2 cellular contexts compared by ENCODE assay signal in the genomic region with DNA sequence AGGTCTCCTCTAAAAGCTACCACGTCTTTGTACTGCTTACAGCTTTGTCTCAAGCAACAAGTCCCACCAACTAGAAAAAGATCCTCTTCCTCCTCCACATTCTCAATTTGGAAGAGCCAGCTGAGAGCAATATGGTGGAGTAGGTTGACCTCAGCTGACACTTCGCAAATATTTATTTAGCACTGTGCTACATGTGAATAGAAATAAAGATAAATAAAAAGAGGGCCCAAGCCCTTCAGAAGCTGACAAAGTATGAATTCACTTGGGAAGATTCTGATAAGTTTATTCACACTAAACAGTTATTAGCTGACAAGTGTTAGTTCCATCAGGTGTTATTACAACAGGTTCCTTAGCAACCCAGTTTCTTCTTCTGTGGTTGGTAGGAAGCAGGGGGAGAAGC.
TF ChIP-seq lines count a peak whose summit lies in the region.

No MANE protein-coding gene starts in this region.

TF ChIP-seq in SK-N-SH, 30 proteins besides CTCF, POLR2A, EP300 and RAD21:
- TF ChIP-seq GABPA (IDR thresholded peaks at IDR 0.05; ENCODE audit: low read depth) (no peak), TCF12 (IDR thresholded peaks at IDR 0.05) (no peak)

TF ChIP-seq in SK-N-SH treated with all-trans-retinoic acid at 6 μM for 48 hours, 23 proteins besides CTCF, POLR2A, EP300 and RAD21:
- TF ChIP-seq ZC3H10 (CRISPR knock-in tag; IDR thresholded peaks at IDR 0.05) (no peak), TOX (CRISPR knock-in tag; IDR thresholded peaks at IDR 0.05; ENCODE audit: borderline replicate concordance) (no peak), ESRRG (CRISPR knock-in tag; IDR thresholded peaks at IDR 0.05) (no peak), RARB (CRISPR knock-in tag; IDR thresholded peaks at IDR 0.05) (no peak), BACH2 (CRISPR knock-in tag; IDR thresholded peaks at IDR 0.05; ENCODE audit: borderline replicate concordance) (no peak), ZNF565 (CRISPR knock-in tag; conservative IDR thresholded peaks at IDR 0.05; ENCODE audit: low read depth) (no peak), ARNTL (CRISPR knock-in tag; IDR thresholded peaks at IDR 0.05; ENCODE audit: borderline replicate concordance, low read depth) (no peak), GLIS3 (CRISPR knock-in tag; IDR thresholded peaks at IDR 0.05) (no peak), SNAI2 (CRISPR knock-in tag; IDR thresholded peaks at IDR 0.05) (no peak), PPARA (CRISPR knock-in tag; IDR thresholded peaks at IDR 0.05; ENCODE audit: borderline replicate concordance) (no peak), OSR1 (CRISPR knock-in tag; IDR thresholded peaks at IDR 0.05) (no peak), TCF4 (CRISPR knock-in tag; IDR thresholded peaks at IDR 0.05; ENCODE audit: borderline replicate concordance) (no peak), CSDC2 (CRISPR knock-in tag; IDR thresholded peaks at IDR 0.05) (no peak)
- TF ChIP-seq, protein P1, sequence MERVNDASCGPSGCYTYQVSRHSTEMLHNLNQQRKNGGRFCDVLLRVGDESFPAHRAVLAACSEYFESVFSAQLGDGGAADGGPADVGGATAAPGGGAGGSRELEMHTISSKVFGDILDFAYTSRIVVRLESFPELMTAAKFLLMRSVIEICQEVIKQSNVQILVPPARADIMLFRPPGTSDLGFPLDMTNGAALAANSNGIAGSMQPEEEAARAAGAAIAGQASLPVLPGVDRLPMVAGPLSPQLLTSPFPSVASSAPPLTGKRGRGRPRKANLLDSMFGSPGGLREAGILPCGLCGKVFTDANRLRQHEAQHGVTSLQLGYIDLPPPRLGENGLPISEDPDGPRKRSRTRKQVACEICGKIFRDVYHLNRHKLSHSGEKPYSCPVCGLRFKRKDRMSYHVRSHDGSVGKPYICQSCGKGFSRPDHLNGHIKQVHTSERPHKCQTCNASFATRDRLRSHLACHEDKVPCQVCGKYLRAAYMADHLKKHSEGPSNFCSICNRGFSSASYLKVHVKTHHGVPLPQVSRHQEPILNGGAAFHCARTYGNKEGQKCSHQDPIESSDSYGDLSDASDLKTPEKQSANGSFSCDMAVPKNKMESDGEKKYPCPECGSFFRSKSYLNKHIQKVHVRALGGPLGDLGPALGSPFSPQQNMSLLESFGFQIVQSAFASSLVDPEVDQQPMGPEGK (CRISPR knock-in tag; IDR thresholded peaks at IDR 0.05; ENCODE audit: borderline replicate concordance) = no peak
- TF ChIP-seq, protein P2, sequence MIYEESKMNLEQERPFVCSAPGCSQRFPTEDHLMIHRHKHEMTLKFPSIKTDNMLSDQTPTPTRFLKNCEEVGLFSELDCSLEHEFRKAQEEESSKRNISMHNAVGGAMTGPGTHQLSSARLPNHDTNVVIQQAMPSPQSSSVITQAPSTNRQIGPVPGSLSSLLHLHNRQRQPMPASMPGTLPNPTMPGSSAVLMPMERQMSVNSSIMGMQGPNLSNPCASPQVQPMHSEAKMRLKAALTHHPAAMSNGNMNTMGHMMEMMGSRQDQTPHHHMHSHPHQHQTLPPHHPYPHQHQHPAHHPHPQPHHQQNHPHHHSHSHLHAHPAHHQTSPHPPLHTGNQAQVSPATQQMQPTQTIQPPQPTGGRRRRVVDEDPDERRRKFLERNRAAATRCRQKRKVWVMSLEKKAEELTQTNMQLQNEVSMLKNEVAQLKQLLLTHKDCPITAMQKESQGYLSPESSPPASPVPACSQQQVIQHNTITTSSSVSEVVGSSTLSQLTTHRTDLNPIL (CRISPR knock-in tag; IDR thresholded peaks at IDR 0.05; ENCODE audit: low read depth) = no peak
- TF ChIP-seq, protein P3, sequence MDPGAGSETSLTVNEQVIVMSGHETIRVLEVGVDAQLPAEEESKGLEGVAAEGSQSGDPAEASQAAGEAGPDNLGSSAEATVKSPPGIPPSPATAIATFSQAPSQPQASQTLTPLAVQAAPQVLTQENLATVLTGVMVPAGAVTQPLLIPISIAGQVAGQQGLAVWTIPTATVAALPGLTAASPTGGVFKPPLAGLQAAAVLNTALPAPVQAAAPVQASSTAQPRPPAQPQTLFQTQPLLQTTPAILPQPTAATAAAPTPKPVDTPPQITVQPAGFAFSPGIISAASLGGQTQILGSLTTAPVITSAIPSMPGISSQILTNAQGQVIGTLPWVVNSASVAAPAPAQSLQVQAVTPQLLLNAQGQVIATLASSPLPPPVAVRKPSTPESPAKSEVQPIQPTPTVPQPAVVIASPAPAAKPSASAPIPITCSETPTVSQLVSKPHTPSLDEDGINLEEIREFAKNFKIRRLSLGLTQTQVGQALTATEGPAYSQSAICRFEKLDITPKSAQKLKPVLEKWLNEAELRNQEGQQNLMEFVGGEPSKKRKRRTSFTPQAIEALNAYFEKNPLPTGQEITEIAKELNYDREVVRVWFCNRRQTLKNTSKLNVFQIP (CRISPR knock-in tag; IDR thresholded peaks at IDR 0.05; ENCODE audit: borderline replicate concordance, low read depth) = no peak
- TF ChIP-seq, protein P4, sequence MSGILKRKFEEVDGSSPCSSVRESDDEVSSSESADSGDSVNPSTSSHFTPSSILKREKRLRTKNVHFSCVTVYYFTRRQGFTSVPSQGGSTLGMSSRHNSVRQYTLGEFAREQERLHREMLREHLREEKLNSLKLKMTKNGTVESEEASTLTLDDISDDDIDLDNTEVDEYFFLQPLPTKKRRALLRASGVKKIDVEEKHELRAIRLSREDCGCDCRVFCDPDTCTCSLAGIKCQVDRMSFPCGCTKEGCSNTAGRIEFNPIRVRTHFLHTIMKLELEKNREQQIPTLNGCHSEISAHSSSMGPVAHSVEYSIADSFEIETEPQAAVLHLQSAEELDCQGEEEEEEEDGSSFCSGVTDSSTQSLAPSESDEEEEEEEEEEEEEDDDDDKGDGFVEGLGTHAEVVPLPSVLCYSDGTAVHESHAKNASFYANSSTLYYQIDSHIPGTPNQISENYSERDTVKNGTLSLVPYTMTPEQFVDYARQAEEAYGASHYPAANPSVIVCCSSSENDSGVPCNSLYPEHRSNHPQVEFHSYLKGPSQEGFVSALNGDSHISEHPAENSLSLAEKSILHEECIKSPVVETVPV (CRISPR knock-in tag; IDR thresholded peaks at IDR 0.05) = no peak
- TF ChIP-seq, protein P5, sequence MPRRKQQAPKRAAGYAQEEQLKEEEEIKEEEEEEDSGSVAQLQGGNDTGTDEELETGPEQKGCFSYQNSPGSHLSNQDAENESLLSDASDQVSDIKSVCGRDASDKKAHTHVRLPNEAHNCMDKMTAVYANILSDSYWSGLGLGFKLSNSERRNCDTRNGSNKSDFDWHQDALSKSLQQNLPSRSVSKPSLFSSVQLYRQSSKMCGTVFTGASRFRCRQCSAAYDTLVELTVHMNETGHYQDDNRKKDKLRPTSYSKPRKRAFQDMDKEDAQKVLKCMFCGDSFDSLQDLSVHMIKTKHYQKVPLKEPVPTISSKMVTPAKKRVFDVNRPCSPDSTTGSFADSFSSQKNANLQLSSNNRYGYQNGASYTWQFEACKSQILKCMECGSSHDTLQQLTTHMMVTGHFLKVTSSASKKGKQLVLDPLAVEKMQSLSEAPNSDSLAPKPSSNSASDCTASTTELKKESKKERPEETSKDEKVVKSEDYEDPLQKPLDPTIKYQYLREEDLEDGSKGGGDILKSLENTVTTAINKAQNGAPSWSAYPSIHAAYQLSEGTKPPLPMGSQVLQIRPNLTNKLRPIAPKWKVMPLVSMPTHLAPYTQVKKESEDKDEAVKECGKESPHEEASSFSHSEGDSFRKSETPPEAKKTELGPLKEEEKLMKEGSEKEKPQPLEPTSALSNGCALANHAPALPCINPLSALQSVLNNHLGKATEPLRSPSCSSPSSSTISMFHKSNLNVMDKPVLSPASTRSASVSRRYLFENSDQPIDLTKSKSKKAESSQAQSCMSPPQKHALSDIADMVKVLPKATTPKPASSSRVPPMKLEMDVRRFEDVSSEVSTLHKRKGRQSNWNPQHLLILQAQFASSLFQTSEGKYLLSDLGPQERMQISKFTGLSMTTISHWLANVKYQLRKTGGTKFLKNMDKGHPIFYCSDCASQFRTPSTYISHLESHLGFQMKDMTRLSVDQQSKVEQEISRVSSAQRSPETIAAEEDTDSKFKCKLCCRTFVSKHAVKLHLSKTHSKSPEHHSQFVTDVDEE (CRISPR knock-in tag; IDR thresholded peaks at IDR 0.05) = no peak
